ENCODE assay signal across 8 cellular contexts in genomic region chr7:123682690-123683089, GRCh38. TPM values are rescaled to one million over a fixed set of nuclear protein-coding genes. Genes with fewer than 3 reads are reported as not detected.
DNase-seq lines count a peak whose midpoint lies in the region; ATAC-seq and TF ChIP-seq lines count a peak whose summit lies in the region.

No MANE protein-coding gene starts in this region.

- H3K4me1 Mint-ChIP-seq in activated CD4-positive, alpha-beta T cell treated with anti-CD3 and anti-CD28 coated beads, Interleukin-2, amount 10 ng/mL, durations not matched to agents 7 days and 5 days: no peaks in the 10 kb centered on the region

- H3K27me3 ChIP-seq in left lung: no peaks in the 10 kb centered on the region

- H3K27me3 Mint-ChIP-seq in activated CD4-positive, alpha-beta T cell treated with anti-CD3 and anti-CD28 coated beads, Interleukin-2, amount 10 ng/mL, durations not matched to agents 7 days and 5 days: no peaks in the 10 kb centered on the region

- no peaks in the 10 kb centered on the region for H3K9me3 Mint-ChIP-seq in activated CD4-positive, alpha-beta T cell treated with anti-CD3 and anti-CD28 coated beads, Interleukin-2, amount 10 ng/mL, durations not matched to agents 7 days and 5 days

- intact Hi-C loops in left lung (cut with DNase I): loop anchor here in 1 of 2 donors (10.0 kb wide), 1 partner anchor 182 kb away; no protein-coding TSS in a partner anchor

- peak; percentile 70 for ATAC-seq in HG02678 (IDR thresholded peaks at IDR 0.05; ENCODE audit: unreplicated experiment)
- ATAC-seq in left lung: peak; percentile 78

- no peak overlapping the region for H3K27ac ChIP-seq in left lung

- peak; percentile 45 for DNase-seq in activated CD4-positive, alpha-beta T cell treated with anti-CD3 and anti-CD28 coated beads, Interleukin-2, amount 10 ng/mL, durations not matched to agents 7 days and 5 days
- no peak for DNase-seq in activated CD4-positive, alpha-beta T cell treated with anti-CD3 and anti-CD28 coated beads, Interleukin-2, amount 50 U/mL, for 48 hours
- DNase-seq in NCI-H345 (lab: John Stamatoyannopoulos, UW): peak; percentile 26
- peak; percentile 77 to 83 for DNase-seq in cardiac fibroblast (ENCODE audit: low read depth in 2 of 2)
- no peak for DNase-seq in left lung
- DNase-seq in HPDE6-E6E7 (ENCODE audit: extremely low spot score): no peak
- no peak for DNase-seq in activated CD8-positive, alpha-beta memory T cell treated with anti-CD3 and anti-CD28 coated beads for 24 hours

- no peaks in the 10 kb centered on the region for H3K9me3 ChIP-seq in left lung

- peaks cover 0 to 21% of the 10 kb centered on the region in 2 donors for H3K36me3 ChIP-seq in left lung

- CTCF ChIA-PET in activated CD4-positive, alpha-beta T cell treated with anti-CD3 and anti-CD28 coated beads, Interleukin-2, amount 10 ng/mL, durations not matched to agents 7 days and 5 days (lab: Charles Lee): interaction anchor here (0.6 to 1.0 kb wide), 6 partner anchors 9 to 176 kb away, joined by 3 to 4 read pairs (median 3); partner anchors contain the start of gene WASL

- H3K4me1 ChIP-seq in left lung: peaks cover 0 to 6% of the 10 kb centered on the region in 2 donors

- peaks cover 1% of the 10 kb centered on the region for H3K36me3 Mint-ChIP-seq in activated CD4-positive, alpha-beta T cell treated with anti-CD3 and anti-CD28 coated beads, Interleukin-2, amount 10 ng/mL, durations not matched to agents 7 days and 5 days (ENCODE audit: low read depth)

- peak; percentile 47 for TF ChIP-seq CTCF in cardiac fibroblast (IDR thresholded peaks at IDR 0.05; ENCODE audit: low read depth, low read length)
- TF ChIP-seq CTCF in left lung (IDR thresholded peaks at IDR 0.05): peak; percentile 15 to 29

- H3K4me3 ChIP-seq in cardiac fibroblast (replicated peaks in 1 of 2; ENCODE audit: low read depth in 2 of 2, low read length in 2 of 2): no peak overlapping the region
- H3K4me3 ChIP-seq in left lung: no peak overlapping the region

- no peak overlapping the region for H3K4me3 Mint-ChIP-seq in activated CD4-positive, alpha-beta T cell treated with anti-CD3 and anti-CD28 coated beads, Interleukin-2, amount 10 ng/mL, durations not matched to agents 7 days and 5 days

- H3K27ac Mint-ChIP-seq in activated CD4-positive, alpha-beta T cell treated with anti-CD3 and anti-CD28 coated beads, Interleukin-2, amount 10 ng/mL, durations not matched to agents 7 days and 5 days: no peak overlapping the region

- POLR2A ChIA-PET in activated CD4-positive, alpha-beta T cell treated with anti-CD3 and anti-CD28 coated beads, Interleukin-2, amount 10 ng/mL, durations not matched to agents 7 days and 5 days (lab: Charles Lee): no interaction called here

RNA-seq across cellular contexts. Expression of gene LMOD2, which starts 27.0 kb away (rescaled TPM):
- total RNA-seq in activated CD4-positive, alpha-beta T cell treated with anti-CD3 and anti-CD28 coated beads, Interleukin-2, amount 10 ng/mL, durations not matched to agents 7 days and 5 days: not detected
- not detected for total RNA-seq in left lung

Comparison
In these comparisons a context has a peak if more than half of its experiments do, and no peak if none do; other contexts are left out.
1. DNase-seq: peak in activated CD4-positive, alpha-beta T cell treated with anti-CD3 and anti-CD28 coated beads, Interleukin-2, amount 10 ng/mL, durations not matched to agents 7 days and 5 days (single experiment), NCI-H345 (single experiment) and cardiac fibroblast (2 of 2); none in activated CD4-positive, alpha-beta T cell treated with anti-CD3 and anti-CD28 coated beads, Interleukin-2, amount 50 U/mL, for 48 hours (0 of 2), left lung (0 of 2), HPDE6-E6E7 (single experiment) and activated CD8-positive, alpha-beta memory T cell treated with anti-CD3 and anti-CD28 coated beads for 24 hours (single experiment).